ENCODE assay signal across 8 cellular contexts in the genomic region with DNA sequence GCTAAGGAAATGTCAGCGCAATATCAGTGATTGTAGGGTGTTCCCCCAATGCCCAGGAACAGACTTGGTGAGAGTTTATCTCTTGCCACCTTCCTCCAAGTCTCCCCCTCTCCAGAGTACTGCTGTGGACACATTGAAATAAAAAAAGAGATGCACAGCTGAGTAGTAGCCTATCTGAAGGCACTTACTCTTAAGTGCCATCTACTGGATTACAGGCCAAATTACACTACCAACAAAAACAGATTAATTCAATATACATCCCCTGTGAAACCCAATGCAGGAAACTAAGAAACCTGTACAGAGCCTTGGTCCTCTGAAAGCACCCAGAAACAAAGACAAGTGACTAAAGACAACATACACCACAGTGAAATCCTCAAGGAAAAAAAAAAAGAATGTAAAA.
A peak's percentile ranks its signal among the peaks of the same experiment; 100 is the strongest.
DNase-seq lines count a peak whose midpoint lies in the region; ATAC-seq and TF ChIP-seq lines count a peak whose summit lies in the region.

No MANE protein-coding gene starts in this region.

- TF ChIP-seq CTCF in foreskin keratinocyte (conservative IDR thresholded peaks at IDR 0.05), result no peak

- H3K27me3 ChIP-seq in foreskin keratinocyte, result no peaks in the 10 kb centered on the region

- peak; percentile 64 for DNase-seq in DMS153 treated with DMSO at 0.1 percent for 48 hours (lab: John Stamatoyannopoulos, UW; ENCODE audit: unreplicated experiment)
- DNase-seq in NCI-H69 (lab: John Stamatoyannopoulos, UW), result peak; percentile 18
- DNase-seq in iris pigment epithelial cell (ENCODE audit: low read depth), result peak; percentile 6
- no peak for DNase-seq in mucosa of gallbladder (ENCODE audit: low spot score)
- no peak for DNase-seq in foreskin melanocyte
- no peak for DNase-seq in foreskin keratinocyte
- DNase-seq in left cardiac atrium, result no peak

- ATAC-seq in GM21723 (IDR thresholded peaks at IDR 0.05; ENCODE audit: unreplicated experiment) (peak; percentile 78), foreskin keratinocyte (no peak), left cardiac atrium (no peak)

- no peaks in the 10 kb centered on the region for H3K4me1 ChIP-seq in foreskin keratinocyte

- H3K27ac ChIP-seq in foreskin keratinocyte, result no peak overlapping the region

- intact Hi-C loops in left cardiac atrium (cut with DNase I), result no loop called here

Comparison
In these comparisons a context has a peak if more than half of its experiments do, and no peak if none do; other contexts are left out.
1. DNase-seq: peak in DMS153 treated with DMSO at 0.1 percent for 48 hours (single experiment), NCI-H69 (single experiment) and iris pigment epithelial cell (single experiment); none in mucosa of gallbladder (single experiment), foreskin melanocyte (single experiment), foreskin keratinocyte (0 of 2) and left cardiac atrium (single experiment).